ENCODE assay signal across 21 cellular contexts in genomic region chr11:112942966-112943643, GRCh38. TPM values are rescaled to one million over a fixed set of nuclear protein-coding genes. Genes with fewer than 3 reads are reported as not detected.
DNase-seq lines count a peak whose midpoint lies in the region; ATAC-seq and TF ChIP-seq lines count a peak whose summit lies in the region.
"Had no signal": no experiment of that assay in that cellular context is flagged by ENCODE, and none has a peak within 500 bp of the region (broad histone marks: within the 10 kb centered on the region; RNA-seq: fewer than 3 reads in every experiment).

No MANE protein-coding gene starts in this region.

- H3K9me3 ChIP-seq in left ventricle myocardium inferior (replicated peaks) (no peaks in the 10 kb centered on the region), psoas muscle (no peaks in the 10 kb centered on the region), neuronal stem cell (replicated peaks in 1 of 2; ENCODE audit: control insufficient read depth in 2 of 2, insufficient read depth in 1 of 2, low read depth in 1 of 2, low read length in 2 of 2) (no peaks in the 10 kb centered on the region)
- H3K9me3 ChIP-seq: A549, Peyer's patch had no signal

- no peak overlapping the region for H3K4ac ChIP-seq in neuronal stem cell (ENCODE audit: low read length)

- no peak overlapping the region for H4K8ac ChIP-seq in neuronal stem cell (ENCODE audit: low read depth, low read length)

- ATAC-seq in Right ventricle myocardium inferior, result peak; percentile 71
- peak in 3 of 4 donors; percentile 49 to 76 (median 73) for ATAC-seq in psoas muscle
- ATAC-seq in HG03378 (IDR thresholded peaks at IDR 0.05; ENCODE audit: unreplicated experiment), result no peak
- ATAC-seq: A549 had no signal

- H3K14ac ChIP-seq in neuronal stem cell (ENCODE audit: low read length), result no peak overlapping the region

- H3K79me1 ChIP-seq in neuronal stem cell (ENCODE audit: low read depth, low read length), result no peaks in the 10 kb centered on the region

- H2BK5ac ChIP-seq in neuronal stem cell (ENCODE audit: low read length), result no peak overlapping the region

- H2AK5ac ChIP-seq in neuronal stem cell (ENCODE audit: low read depth, low read length), result no peak overlapping the region

- H3K36me3 ChIP-seq in left ventricle myocardium inferior, result no peaks in the 10 kb centered on the region
- H3K36me3 ChIP-seq in psoas muscle (ENCODE audit: insufficient read depth in 1 of 2, low read depth in 1 of 2), result no peaks in the 10 kb centered on the region
- no peaks in the 10 kb centered on the region for H3K36me3 ChIP-seq in neuronal stem cell (replicated peaks in 1 of 2; ENCODE audit: control insufficient read depth in 2 of 2, insufficient read depth in 2 of 2, low read length in 2 of 2)
- H3K36me3 ChIP-seq: Peyer's patch had no signal

- no peak overlapping the region for H3K18ac ChIP-seq in neuronal stem cell (ENCODE audit: low read length)

- WGBS in psoas muscle, 3 donors, result 35 to 60% (median 48%) methylated on average over 7 of the region's 7 CpGs
- no CpG with 5 or more reads among the region's 7 CpGs for WGBS in neuronal stem cell (ENCODE audit: extremely low coverage in 2 of 2, insufficient read length in 2 of 2, insufficient replicate concordance in 1 of 2), 2 donors

- H3K4me2 ChIP-seq in neuronal stem cell (ENCODE audit: insufficient read depth, low read length, poor library complexity, severe bottlenecking), result no peak overlapping the region
- H3K4me2 ChIP-seq: A549 had no signal

- H3K4me3 ChIP-seq in left ventricle myocardium inferior (no peak overlapping the region), psoas muscle (no peak overlapping the region), neuronal stem cell (ENCODE audit: low read length in 2 of 2) (no peak overlapping the region)
- H3K4me3 ChIP-seq: A549, Peyer's patch had no signal

- H4K91ac ChIP-seq in neuronal stem cell (ENCODE audit: low read depth, low read length, poor library complexity), result no peak overlapping the region

- H3K27me3 ChIP-seq in left ventricle myocardium inferior (ENCODE audit: low read depth), result no peaks in the 10 kb centered on the region
- no peaks in the 10 kb centered on the region for H3K27me3 ChIP-seq in psoas muscle (ENCODE audit: insufficient read depth in 3 of 3, low read length in 2 of 3)
- no peaks in the 10 kb centered on the region for H3K27me3 ChIP-seq in neuronal stem cell (ENCODE audit: control insufficient read depth in 3 of 3, insufficient read depth in 3 of 3, low read depth in 1 of 3, low read length in 3 of 3)
- H3K27me3 ChIP-seq: Peyer's patch had no signal

- peak overlapping the region; percentile 82 for H3K27ac ChIP-seq in left ventricle myocardium inferior (replicated peaks)
- no peak overlapping the region for H3K27ac ChIP-seq in psoas muscle
- no peak overlapping the region for H3K27ac ChIP-seq in neuronal stem cell (replicated peaks; ENCODE audit: low read length)
- H3K27ac ChIP-seq: A549 had no signal

- no peak overlapping the region for H3K9ac ChIP-seq in neuronal stem cell (ENCODE audit: low read depth, low read length, poor library complexity)

- no peak overlapping the region for H2BK120ac ChIP-seq in neuronal stem cell (ENCODE audit: low read depth, low read length)

- peaks cover 34% of the 10 kb centered on the region for H3K4me1 ChIP-seq in left ventricle myocardium inferior
- H3K4me1 ChIP-seq in psoas muscle, result no peaks in the 10 kb centered on the region
- peaks cover 0 to 2% of the 10 kb centered on the region in 2 donors for H3K4me1 ChIP-seq in neuronal stem cell (ENCODE audit: control insufficient read depth in 2 of 2, insufficient read depth in 1 of 2, low read depth in 1 of 2, low read length in 2 of 2)
- H3K4me1 ChIP-seq: A549, Peyer's patch had no signal

- intact Hi-C loops in Right ventricle myocardium inferior (cut with DNase I), result no loop called here
- intact Hi-C loops in cardiac septum (cut with DNase I), result loop anchor here (5.0 kb wide), 1 partner anchor 91 kb away; no protein-coding TSS in a partner anchor
- intact Hi-C loops in left ventricle myocardium inferior (cut with micrococcal nuclease), result loop anchor here (10.0 kb wide), 1 partner anchor 88 kb away; no protein-coding TSS in a partner anchor
- intact Hi-C loops in psoas muscle (cut with DNase I), result no loop called here

- no peak overlapping the region for H2BK15ac ChIP-seq in neuronal stem cell (ENCODE audit: low read length)

- H2BK12ac ChIP-seq in neuronal stem cell (ENCODE audit: low read length), result no peak overlapping the region

- TF ChIP-seq CTCF in left ventricle myocardium inferior (IDR thresholded peaks at IDR 0.05; ENCODE audit: borderline replicate concordance) (no peak), psoas muscle (IDR thresholded peaks at IDR 0.05) (no peak)

- H2AFZ ChIP-seq in neuronal stem cell (ENCODE audit: low read length), result no peak overlapping the region

- DNase-seq in Right ventricle myocardium inferior (ENCODE audit: missing footprints), result no peak
- no peak for DNase-seq in cardiac septum (ENCODE audit: low spot score)
- no peak for DNase-seq in left ventricle myocardium inferior
- DNase-seq in psoas muscle, result no peak
- DNase-seq in neuronal stem cell (ENCODE audit: low spot score), result no peak
- no peak for DNase-seq in NCI-H2171 (lab: John Stamatoyannopoulos, UW)
- no peak for DNase-seq in AML-193 (lab: John Stamatoyannopoulos, UW)
- DNase-seq: COR-L47, DMS53, H9, IMR-90, Kasumi-1, MV-4-11, NCI-H1417 treated with DMSO at 0.1 percent for 48 hours, NCI-H2029 treated with DMSO at 0.1 percent for 48 hours, NCI-H345, NCI-H748 treated with DMSO at 0.1 percent for 48 hours, Peyer's patch, SIG-M5 had no signal

- H3K23ac ChIP-seq in neuronal stem cell (ENCODE audit: low read depth, low read length, poor library complexity), result no peak overlapping the region

RNA-seq across cellular contexts. Expression of gene NCAM1, which starts 18.1 kb away (rescaled TPM):
- 250 TPM for total RNA-seq in Right ventricle myocardium inferior
- 472 TPM for total RNA-seq in cardiac septum
- 332 TPM for total RNA-seq in left ventricle myocardium inferior
- 10 to 100 TPM in 2 of 4 donors, 1 to 10 TPM in 2; 3.0 to 50.3 (median 8.9) TPM for total RNA-seq in psoas muscle
- polyA plus RNA-seq in psoas muscle, result 1 to 10 TPM; 1.3 to 2.2 (median 1.5) TPM
- polyA plus RNA-seq in neuronal stem cell (2013, experiment 1 of 2), result 24.8 TPM
- polyA plus RNA-seq in neuronal stem cell (2013, experiment 2 of 2), result 26.5 TPM

Comparison
In these comparisons a context has a peak if more than half of its experiments do, and no peak if none do; other contexts are left out.
1. intact Hi-C loops: an anchor here in cardiac septum (5.0 kb wide) and left ventricle myocardium inferior (10.0 kb wide); none called in Right ventricle myocardium inferior and psoas muscle.